In genomic region chr6:30741789-30742315, GRCh38 we compare ENCODE assay signal across 6 cellular contexts. TPM values are rescaled to one million over a fixed set of nuclear protein-coding genes. Genes with fewer than 3 reads are reported as not detected.
DNase-seq lines count a peak whose midpoint lies in the region; ATAC-seq lines count a peak whose summit lies in the region.

No MANE protein-coding gene starts in this region.

- ATAC-seq in HG02885 (IDR thresholded peaks at IDR 0.05; ENCODE audit: poor library complexity, unreplicated experiment) (no peak), GM18511 (IDR thresholded peaks at IDR 0.05; ENCODE audit: unreplicated experiment) (no peak)

- peaks cover 33% of the 10 kb centered on the region for H3K4me1 ChIP-seq in muscle layer of colon (ENCODE audit: insufficient read depth, low read length)

- DNase-seq in H7 (no peak), NCI-H446 (lab: John Stamatoyannopoulos, UW) (no peak)

- H3K4me3 ChIP-seq in H7 (ENCODE audit: insufficient read depth, low read depth, low read length) (peak overlapping the region; percentile 75), muscle layer of colon (ENCODE audit: low read depth in 1 of 2, low read length in 2 of 2) (peak overlapping the region; percentile 80 to 87)

- H3K27ac ChIP-seq in adipose tissue (ENCODE audit: low read depth, low read length) (peak overlapping the region; percentile 91), muscle layer of colon (ENCODE audit: low read depth, low read length) (peak overlapping the region; percentile 97)

- 3 to 11% (median 10%) methylated on average over 11 to 13 of the region's 13 CpGs for WGBS in adipose tissue, 3 donors

- H3K27me3 ChIP-seq in H7 (ENCODE audit: control insufficient read depth, insufficient read depth, low read length) (no peaks in the 10 kb centered on the region), muscle layer of colon (ENCODE audit: control insufficient read depth in 1 of 2, insufficient read depth in 2 of 2, low read length in 2 of 2) (no peaks in the 10 kb centered on the region)

- H3K9ac ChIP-seq in muscle layer of colon (ENCODE audit: low read length): peak overlapping the region; percentile 93

- H3K9me3 ChIP-seq in muscle layer of colon (ENCODE audit: low read length): no peaks in the 10 kb centered on the region

- H3K36me3 ChIP-seq in H7 (replicated peaks; ENCODE audit: control insufficient read depth, insufficient read depth, low read length) (peaks cover 19% of the 10 kb centered on the region), muscle layer of colon (ENCODE audit: insufficient read depth, low read length) (peaks cover 47% of the 10 kb centered on the region)

RNA-seq across cellular contexts. Expression of gene FLOT1, which starts 0.6 kb away (rescaled TPM):
- total RNA-seq in H7 (2014; rRNA removed; shearing (Covaris generic)): 140 and 152 TPM in 2 replicates
- polyA plus RNA-seq in adipose tissue: 100 to 1,000 TPM in 2 of 3 donors, 10 to 100 TPM in 1; 87.0 to 229 (median 221) TPM

RNA-seq across cellular contexts. Expression of gene IER3, which starts 2.5 kb away (rescaled TPM):
- 116 and 141 TPM in 2 replicates for total RNA-seq in H7 (2014; rRNA removed; shearing (Covaris generic))
- polyA plus RNA-seq in adipose tissue: 100 to 1,000 TPM in 1 of 3 donors, 10 to 100 TPM in 2; 41.6 to 402 (median 45.5) TPM

RNA-seq across cellular contexts. Expression of gene TUBB, which starts 21.7 kb away (rescaled TPM):
- 1,911 and 2,101 TPM in 2 replicates for total RNA-seq in H7 (2014; rRNA removed; shearing (Covaris generic))
- 100 to 1,000 TPM; 166 to 400 (median 269) TPM for polyA plus RNA-seq in adipose tissue

RNA-seq across cellular contexts. Expression of gene MDC1, which starts 24.8 kb away (rescaled TPM):
- total RNA-seq in H7 (2014; rRNA removed; shearing (Covaris generic)): 25.5 and 29.1 TPM in 2 replicates
- 10 to 100 TPM in 1 of 3 donors, 1 to 10 TPM in 2; 7.4 to 12.7 (median 7.8) TPM for polyA plus RNA-seq in adipose tissue

RNA-seq across cellular contexts. Expression of gene NRM, which starts 51.1 kb away (rescaled TPM):
- 20.7 and 23.8 TPM in 2 replicates for total RNA-seq in H7 (2014; rRNA removed; shearing (Covaris generic))
- polyA plus RNA-seq in adipose tissue: 1 to 10 TPM; 6.7 to 8.1 (median 7.5) TPM
